In the genomic region with DNA sequence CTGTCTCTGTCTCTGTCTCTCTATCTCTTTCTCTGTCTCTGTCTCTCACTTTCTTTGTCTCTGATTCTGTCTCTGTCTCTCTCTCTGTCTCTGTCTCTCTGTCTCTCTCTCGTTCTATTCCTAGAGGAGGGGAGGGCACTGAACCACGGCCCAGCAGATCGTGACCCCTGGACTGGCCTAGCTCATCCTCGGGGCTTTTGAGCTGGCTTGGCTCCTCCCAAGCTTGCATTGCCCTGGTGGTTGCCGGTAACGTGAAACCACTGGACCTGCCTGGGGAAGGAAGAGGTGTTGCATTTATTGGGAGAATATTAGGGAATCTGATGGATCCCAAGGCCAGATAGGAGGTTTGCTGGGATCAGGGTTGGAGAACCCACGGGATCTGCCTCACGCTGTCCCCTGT, we compare ENCODE assay signal across 15 cellular contexts.
DNase-seq lines count a peak whose midpoint lies in the region; ATAC-seq and TF ChIP-seq lines count a peak whose summit lies in the region.
"Had no signal": no experiment of that assay in that cellular context is flagged by ENCODE, and none has a peak within 500 bp of the region (broad histone marks: within the 10 kb centered on the region; RNA-seq: fewer than 3 reads in every experiment).

No MANE protein-coding gene starts in this region.

- H3F3A ChIP-seq in GM23338 (replicated peaks; ENCODE audit: low read depth), result no peaks in the 10 kb centered on the region

- H4K20me1 ChIP-seq in GM23338 (replicated peaks; ENCODE audit: insufficient read depth), result no peaks in the 10 kb centered on the region; the same call in 1 of the 2 replicates
- H4K20me1 ChIP-seq: BLaER1 treated with 17β-estradiol and CSF1 and Interleukin-3, amounts not matched to agents 10 nM and 100 nM had no signal

- no peak overlapping the region for H3K27ac ChIP-seq in GM23338 (ENCODE audit: low read depth)
- H3K27ac ChIP-seq: BLaER1 treated with 17β-estradiol and CSF1 and Interleukin-3, amounts not matched to agents 10 nM and 100 nM; GM23248 had no signal

- no peak overlapping the region for H3K4me3 ChIP-seq in GM23338
- H3K4me3 ChIP-seq: BLaER1 treated with 17β-estradiol and CSF1 and Interleukin-3, amounts not matched to agents 10 nM and 100 nM; GM23248 had no signal

- no peak overlapping the region for H3K4me2 ChIP-seq in GM23338

- no peak overlapping the region for H2AFZ ChIP-seq in GM23338
- H2AFZ ChIP-seq: GM23248 had no signal

- H3K4me1 Mint-ChIP-seq in GM23338 (peaks cover 4% of the 10 kb centered on the region), brain (peaks cover 37% of the 10 kb centered on the region), nephron progenitor cell (peaks cover 32% of the 10 kb centered on the region)

- no peaks in the 10 kb centered on the region for H3K27me3 ChIP-seq in GM23338 (ENCODE audit: insufficient read depth)

- H3K9me3 Mint-ChIP-seq in GM23338 (peaks cover 12% of the 10 kb centered on the region), brain (peaks cover 12 to 26% (median 19%) of the 10 kb centered on the region in 5 experiments), nephron progenitor cell (peaks cover 22% of the 10 kb centered on the region)

- H3K4me3 Mint-ChIP-seq in GM23338 (no peak overlapping the region), brain (no peak overlapping the region), nephron progenitor cell (peak overlapping the region; percentile 52)
- H3K4me3 Mint-ChIP-seq: CD4-positive, CD25-positive, alpha-beta regulatory T cell; H9 had no signal

- no peaks in the 10 kb centered on the region for H3K36me3 ChIP-seq in GM23338 (ENCODE audit: insufficient read depth)
- H3K36me3 ChIP-seq: BLaER1 treated with 17β-estradiol and CSF1 and Interleukin-3, amounts not matched to agents 10 nM and 100 nM had no signal

- no peak for TF ChIP-seq CTCF in GM23338 (conservative IDR thresholded peaks at IDR 0.05; ENCODE audit: low read depth in 2 of 2)
- no peak for TF ChIP-seq CTCF in brain (conservative IDR thresholded peaks at IDR 0.05)
- TF ChIP-seq CTCF in nephron progenitor cell (IDR thresholded peaks at IDR 0.05), result no peak

- ATAC-seq in GM23338 (peak; percentile 42), sciatic nerve (no peak), GM19463 (IDR thresholded peaks at IDR 0.05; ENCODE audit: unreplicated experiment) (no peak)

- no peaks in the 10 kb centered on the region for H3K4me1 ChIP-seq in GM23338 (ENCODE audit: insufficient read depth)

- peaks cover 7% of the 10 kb centered on the region; the same call in 2 of the 3 replicates for H3K36me3 Mint-ChIP-seq in GM23338 (ENCODE audit: low read depth)
- H3K36me3 Mint-ChIP-seq in brain, result no peaks in the 10 kb centered on the region
- H3K36me3 Mint-ChIP-seq in nephron progenitor cell (ENCODE audit: low read depth), result peaks cover 3% of the 10 kb centered on the region

- no peak overlapping the region for H3K27ac Mint-ChIP-seq in GM23338
- peak overlapping the region in 4 of 5 experiments; percentile 8 to 30 (median 21) for H3K27ac Mint-ChIP-seq in brain
- peak overlapping the region; percentile 3 for H3K27ac Mint-ChIP-seq in nephron progenitor cell
- H3K27ac Mint-ChIP-seq: CD4-positive, CD25-positive, alpha-beta regulatory T cell had no signal

- H3K27me3 Mint-ChIP-seq in GM23338 (ENCODE audit: insufficient read depth, low read depth, poor library complexity) (peaks cover 5% of the 10 kb centered on the region), brain (peaks cover 10% of the 10 kb centered on the region), nephron progenitor cell (ENCODE audit: low read depth, poor library complexity) (no peaks in the 10 kb centered on the region)
- H3K27me3 Mint-ChIP-seq: CD4-positive, CD25-positive, alpha-beta regulatory T cell had no signal

- intact Hi-C loops in sciatic nerve (cut with DNase I), result no loop called here

- DNase-seq in GM23338 (ENCODE audit: low spot score) (no peak), nephron progenitor cell (no peak), sciatic nerve (ENCODE audit: low spot score) (peak; percentile 54), putamen (ENCODE audit: low spot score) (no peak)
- DNase-seq in stimulated activated CD4-positive, alpha-beta T cell treated with anti-CD3 and anti-CD28 coated beads, Interleukin-4, amount 100 ng/mL, for 24 hours, result no peak
- DNase-seq: 8988T; AML-193; CD4-positive, CD25-positive, alpha-beta regulatory T cell; DMS53; GF-D8; GM23248; H9 had no signal

- no peaks in the 10 kb centered on the region for H3K9me2 ChIP-seq in GM23338 (ENCODE audit: insufficient read depth)

- H3K79me2 ChIP-seq in GM23338 (replicated peaks; ENCODE audit: insufficient read depth), result no peaks in the 10 kb centered on the region

TF ChIP-seq in GM23338, 12 proteins besides CTCF, POLR2A, EP300 and RAD21 (continues in another document):
- no peak for TF ChIP-seq POLR2AphosphoS5 (IDR thresholded peaks at IDR 0.05; ENCODE audit: low read depth)
- TF ChIP-seq JUNB (IDR thresholded peaks at IDR 0.05; ENCODE audit: unreplicated experiment), result no peak
- no peak for TF ChIP-seq CREB1 (CRISPR knock-in tag; IDR thresholded peaks at IDR 0.05; ENCODE audit: low read depth)
- no peak for TF ChIP-seq EZH2phosphoT487 (IDR thresholded peaks at IDR 0.05; ENCODE audit: unreplicated experiment)
- TF ChIP-seq EZH2 (IDR thresholded peaks at IDR 0.05; ENCODE audit: low read depth, unreplicated experiment), result no peak
- TF ChIP-seq, protein P1, sequence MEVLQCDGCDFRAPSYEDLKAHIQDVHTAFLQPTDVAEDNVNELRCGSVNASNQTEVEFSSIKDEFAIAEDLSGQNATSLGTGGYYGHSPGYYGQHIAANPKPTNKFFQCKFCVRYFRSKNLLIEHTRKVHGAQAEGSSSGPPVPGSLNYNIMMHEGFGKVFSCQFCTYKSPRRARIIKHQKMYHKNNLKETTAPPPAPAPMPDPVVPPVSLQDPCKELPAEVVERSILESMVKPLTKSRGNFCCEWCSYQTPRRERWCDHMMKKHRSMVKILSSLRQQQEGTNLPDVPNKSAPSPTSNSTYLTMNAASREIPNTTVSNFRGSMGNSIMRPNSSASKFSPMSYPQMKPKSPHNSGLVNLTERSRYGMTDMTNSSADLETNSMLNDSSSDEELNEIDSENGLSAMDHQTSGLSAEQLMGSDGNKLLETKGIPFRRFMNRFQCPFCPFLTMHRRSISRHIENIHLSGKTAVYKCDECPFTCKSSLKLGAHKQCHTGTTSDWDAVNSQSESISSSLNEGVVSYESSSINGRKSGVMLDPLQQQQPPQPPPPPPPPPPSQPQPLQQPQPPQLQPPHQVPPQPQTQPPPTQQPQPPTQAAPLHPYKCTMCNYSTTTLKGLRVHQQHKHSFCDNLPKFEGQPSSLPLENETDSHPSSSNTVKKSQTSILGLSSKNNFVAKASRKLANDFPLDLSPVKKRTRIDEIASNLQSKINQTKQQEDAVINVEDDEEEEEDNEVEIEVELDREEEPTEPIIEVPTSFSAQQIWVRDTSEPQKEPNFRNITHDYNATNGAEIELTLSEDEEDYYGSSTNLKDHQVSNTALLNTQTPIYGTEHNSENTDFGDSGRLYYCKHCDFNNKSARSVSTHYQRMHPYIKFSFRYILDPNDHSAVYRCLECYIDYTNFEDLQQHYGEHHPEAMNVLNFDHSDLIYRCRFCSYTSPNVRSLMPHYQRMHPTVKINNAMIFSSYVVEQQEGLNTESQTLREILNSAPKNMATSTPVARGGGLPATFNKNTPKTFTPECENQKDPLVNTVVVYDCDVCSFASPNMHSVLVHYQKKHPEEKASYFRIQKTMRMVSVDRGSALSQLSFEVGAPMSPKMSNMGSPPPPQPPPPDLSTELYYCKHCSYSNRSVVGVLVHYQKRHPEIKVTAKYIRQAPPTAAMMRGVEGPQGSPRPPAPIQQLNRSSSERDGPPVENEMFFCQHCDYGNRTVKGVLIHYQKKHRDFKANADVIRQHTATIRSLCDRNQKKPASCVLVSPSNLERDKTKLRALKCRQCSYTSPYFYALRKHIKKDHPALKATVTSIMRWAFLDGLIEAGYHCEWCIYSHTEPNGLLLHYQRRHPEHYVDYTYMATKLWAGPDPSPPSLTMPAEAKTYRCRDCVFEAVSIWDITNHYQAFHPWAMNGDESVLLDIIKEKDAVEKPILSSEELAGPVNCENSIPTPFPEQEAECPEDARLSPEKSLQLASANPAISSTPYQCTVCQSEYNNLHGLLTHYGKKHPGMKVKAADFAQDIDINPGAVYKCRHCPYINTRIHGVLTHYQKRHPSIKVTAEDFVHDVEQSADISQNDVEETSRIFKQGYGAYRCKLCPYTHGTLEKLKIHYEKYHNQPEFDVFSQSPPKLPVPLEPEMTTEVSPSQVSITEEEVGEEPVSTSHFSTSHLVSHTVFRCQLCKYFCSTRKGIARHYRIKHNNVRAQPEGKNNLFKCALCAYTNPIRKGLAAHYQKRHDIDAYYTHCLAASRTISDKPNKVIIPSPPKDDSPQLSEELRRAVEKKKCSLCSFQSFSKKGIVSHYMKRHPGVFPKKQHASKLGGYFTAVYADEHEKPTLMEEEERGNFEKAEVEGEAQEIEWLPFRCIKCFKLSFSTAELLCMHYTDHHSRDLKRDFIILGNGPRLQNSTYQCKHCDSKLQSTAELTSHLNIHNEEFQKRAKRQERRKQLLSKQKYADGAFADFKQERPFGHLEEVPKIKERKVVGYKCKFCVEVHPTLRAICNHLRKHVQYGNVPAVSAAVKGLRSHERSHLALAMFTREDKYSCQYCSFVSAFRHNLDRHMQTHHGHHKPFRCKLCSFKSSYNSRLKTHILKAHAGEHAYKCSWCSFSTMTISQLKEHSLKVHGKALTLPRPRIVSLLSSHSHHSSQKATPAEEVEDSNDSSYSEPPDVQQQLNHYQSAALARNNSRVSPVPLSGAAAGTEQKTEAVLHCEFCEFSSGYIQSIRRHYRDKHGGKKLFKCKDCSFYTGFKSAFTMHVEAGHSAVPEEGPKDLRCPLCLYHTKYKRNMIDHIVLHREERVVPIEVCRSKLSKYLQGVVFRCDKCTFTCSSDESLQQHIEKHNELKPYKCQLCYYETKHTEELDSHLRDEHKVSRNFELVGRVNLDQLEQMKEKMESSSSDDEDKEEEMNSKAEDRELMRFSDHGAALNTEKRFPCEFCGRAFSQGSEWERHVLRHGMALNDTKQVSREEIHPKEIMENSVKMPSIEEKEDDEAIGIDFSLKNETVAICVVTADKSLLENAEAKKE (CRISPR knock-in tag; IDR thresholded peaks at IDR 0.05), result no peak
